In genomic region chr19:30225615-30226463, GRCh38 we compare ENCODE assay signal across 1 cellular context.
TF ChIP-seq lines count a peak whose summit lies in the region.

No MANE protein-coding gene starts in this region.

TF ChIP-seq in HEK293, 187 proteins besides CTCF, POLR2A, EP300 and RAD21 (continued from another document and continues in another):
- TF ChIP-seq BCL11A (tag by site-specific recombination; IDR thresholded peaks at IDR 0.05; ENCODE audit: low read depth), result no peak
- no peak for TF ChIP-seq PRDM2 (tag by site-specific recombination; IDR thresholded peaks at IDR 0.05; ENCODE audit: borderline replicate concordance)
- no peak for TF ChIP-seq ZNF776 (tag by site-specific recombination; IDR thresholded peaks at IDR 0.05; ENCODE audit: borderline replicate concordance)
- no peak for TF ChIP-seq ZNF654 (tag by site-specific recombination; IDR thresholded peaks at IDR 0.05; ENCODE audit: low read depth)
- TF ChIP-seq ZFP3 (tag by site-specific recombination; IDR thresholded peaks at IDR 0.05; ENCODE audit: low read depth), result no peak
- 0 out of 2 replicates have a peak, but pooled peaks have one; percentile 30 for TF ChIP-seq ZNF37A (tag by site-specific recombination; IDR thresholded peaks at IDR 0.05)
- no peak for TF ChIP-seq ZNF629 (tag by site-specific recombination; IDR thresholded peaks at IDR 0.05)
- no peak for TF ChIP-seq GLI2 (tag by site-specific recombination; IDR thresholded peaks at IDR 0.05; ENCODE audit: borderline replicate concordance, low read depth)
- TF ChIP-seq ZNF174 (tag by site-specific recombination; IDR thresholded peaks at IDR 0.05), result no peak
- TF ChIP-seq ZNF623 (tag by site-specific recombination; IDR thresholded peaks at IDR 0.05), result no peak
- no peak for TF ChIP-seq ZNF777 (tag by site-specific recombination; IDR thresholded peaks at IDR 0.05; ENCODE audit: borderline replicate concordance)
- TF ChIP-seq ZNF394 (tag by site-specific recombination; IDR thresholded peaks at IDR 0.05; ENCODE audit: borderline replicate concordance), result no peak
- TF ChIP-seq AEBP2 (tag by site-specific recombination; IDR thresholded peaks at IDR 0.05; ENCODE audit: borderline replicate concordance), result no peak
- TF ChIP-seq ZNF76 (tag by site-specific recombination; IDR thresholded peaks at IDR 0.05; ENCODE audit: borderline replicate concordance, low read depth), result no peak
- TF ChIP-seq ZSCAN16 (tag by site-specific recombination; IDR thresholded peaks at IDR 0.05), result no peak
- TF ChIP-seq ZNF585B (tag by site-specific recombination; IDR thresholded peaks at IDR 0.05), result no peak
- no peak for TF ChIP-seq ZNF292 (tag by site-specific recombination; IDR thresholded peaks at IDR 0.05; ENCODE audit: borderline replicate concordance, low read depth)
- no peak for TF ChIP-seq ZNF621 (tag by site-specific recombination; IDR thresholded peaks at IDR 0.05)
- no peak for TF ChIP-seq ZNF639 (tag by site-specific recombination; IDR thresholded peaks at IDR 0.05)
- 0 out of 2 replicates have a peak, but pooled peaks have one; percentile 48 for TF ChIP-seq GLIS1 (tag by site-specific recombination; IDR thresholded peaks at IDR 0.05)
- TF ChIP-seq SCRT2 (tag by site-specific recombination; IDR thresholded peaks at IDR 0.05), result no peak
- TF ChIP-seq KLF16 (tag by site-specific recombination; IDR thresholded peaks at IDR 0.05), result no peak; the same call in 1 of the 2 replicates
- TF ChIP-seq ZNF791 (tag by site-specific recombination; IDR thresholded peaks at IDR 0.05), result no peak
- no peak for TF ChIP-seq ZNF624 (tag by site-specific recombination; IDR thresholded peaks at IDR 0.05)
- no peak for TF ChIP-seq SP2 (tag by site-specific recombination; IDR thresholded peaks at IDR 0.05)
- no peak for TF ChIP-seq ZNF311 (tag by site-specific recombination; IDR thresholded peaks at IDR 0.05; ENCODE audit: borderline replicate concordance)
- TF ChIP-seq ZNF341 (tag by site-specific recombination; IDR thresholded peaks at IDR 0.05; ENCODE audit: low read depth), result no peak; the same call in 1 of the 2 replicates
- no peak for TF ChIP-seq REPIN1 (tag by site-specific recombination; IDR thresholded peaks at IDR 0.05; ENCODE audit: low read depth)
- TF ChIP-seq ZNF548 (tag by site-specific recombination; IDR thresholded peaks at IDR 0.05), result no peak
- TF ChIP-seq KLF10 (tag by site-specific recombination; IDR thresholded peaks at IDR 0.05), result no peak; the same call in 1 of the 2 replicates
- TF ChIP-seq ZNF837 (tag by site-specific recombination; IDR thresholded peaks at IDR 0.05), result no peak
- TF ChIP-seq KLF17 (tag by site-specific recombination; IDR thresholded peaks at IDR 0.05), result no peak
- no peak for TF ChIP-seq ZNF169 (tag by site-specific recombination; IDR thresholded peaks at IDR 0.05)
- no peak for TF ChIP-seq ZNF555 (tag by site-specific recombination; conservative IDR thresholded peaks at IDR 0.05)
- TF ChIP-seq ZNF155 (tag by site-specific recombination; IDR thresholded peaks at IDR 0.05), result no peak
- no peak for TF ChIP-seq ZNF132 (tag by site-specific recombination; IDR thresholded peaks at IDR 0.05; ENCODE audit: borderline replicate concordance)
- no peak for TF ChIP-seq ZNF416 (tag by site-specific recombination; IDR thresholded peaks at IDR 0.05)
- TF ChIP-seq ZIC2 (tag by site-specific recombination; IDR thresholded peaks at IDR 0.05), result no peak
- TF ChIP-seq PRDM10 (tag by site-specific recombination; IDR thresholded peaks at IDR 0.05), result no peak
- no peak for TF ChIP-seq ZNF24 (tag by site-specific recombination; IDR thresholded peaks at IDR 0.05)
- TF ChIP-seq ZNF16 (tag by site-specific recombination; IDR thresholded peaks at IDR 0.05; ENCODE audit: low read depth), result no peak
- no peak for TF ChIP-seq ZNF529 (tag by site-specific recombination; IDR thresholded peaks at IDR 0.05; ENCODE audit: insufficient replicate concordance)
- no peak; the same call in 1 of the 2 replicates for TF ChIP-seq ZNF335 (tag by site-specific recombination; conservative IDR thresholded peaks at IDR 0.05)
- no peak for TF ChIP-seq ZNF280C (tag by site-specific recombination; IDR thresholded peaks at IDR 0.05)
- no peak for TF ChIP-seq ZNF530 (tag by site-specific recombination; IDR thresholded peaks at IDR 0.05; ENCODE audit: low read depth)
- TF ChIP-seq ZNF704 (tag by site-specific recombination; IDR thresholded peaks at IDR 0.05), result no peak
- TF ChIP-seq ZNF433 (tag by site-specific recombination; IDR thresholded peaks at IDR 0.05; ENCODE audit: low read depth), result no peak
- no peak for TF ChIP-seq ZNF112 (tag by site-specific recombination; IDR thresholded peaks at IDR 0.05)
- TF ChIP-seq ZNF350 (tag by site-specific recombination; IDR thresholded peaks at IDR 0.05), result no peak
- TF ChIP-seq ZNF423 (tag by site-specific recombination; IDR thresholded peaks at IDR 0.05), result no peak
- no peak for TF ChIP-seq ZNF785 (tag by site-specific recombination; IDR thresholded peaks at IDR 0.05)
